ENCODE assay signal across 8 cellular contexts in the genomic region with DNA sequence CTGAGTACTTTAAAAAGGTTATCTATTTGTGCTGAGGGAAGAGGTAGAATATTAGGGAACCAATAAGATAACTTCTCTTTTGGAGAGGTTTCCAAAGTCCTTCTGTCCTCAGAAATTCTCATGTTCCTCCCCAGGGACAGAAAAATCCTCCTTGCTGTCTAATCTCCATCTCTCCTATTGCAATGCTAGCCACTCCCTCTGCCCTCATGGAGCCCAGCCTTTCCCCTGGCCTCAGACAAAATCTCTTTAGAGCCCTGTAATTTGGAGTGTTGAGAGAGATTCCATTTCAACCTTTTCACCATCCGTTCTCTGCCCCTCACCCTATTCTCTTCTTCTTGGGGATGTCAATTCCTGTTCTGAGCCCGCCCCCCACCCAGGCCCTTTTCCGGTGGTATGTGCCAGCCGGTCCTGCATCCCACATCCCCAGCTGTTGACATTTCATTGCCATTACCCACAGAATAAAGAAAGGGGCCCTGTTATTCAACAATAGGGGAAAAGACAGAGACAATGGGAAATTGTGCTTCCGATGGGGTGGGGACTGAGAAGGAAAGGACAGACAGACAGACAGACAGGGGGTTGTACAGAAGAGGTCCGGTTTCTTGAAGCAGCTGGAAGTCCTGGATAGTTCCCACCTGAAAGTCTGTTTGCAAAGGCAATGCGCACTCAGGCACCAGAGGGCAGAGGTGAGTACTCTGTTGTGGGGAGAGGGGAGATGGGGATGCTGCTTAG. TPM values are rescaled to one million over a fixed set of nuclear protein-coding genes. Genes with fewer than 3 reads are reported as not detected.
DNase-seq lines count a peak whose midpoint lies in the region; ATAC-seq and TF ChIP-seq lines count a peak whose summit lies in the region.

Gene HAPLN2, plus strand, starts transcription at position 563 of the 729 bp plus-strand sequence. CDS start 4,076 bp downstream, outside the sequence.

- no peaks in the 10 kb centered on the region for H3K36me3 ChIP-seq in SK-N-SH (replicated peaks in 1 of 2; ENCODE audit: control insufficient read depth in 1 of 2, insufficient read depth in 2 of 2, low read length in 1 of 2)
- no peaks in the 10 kb centered on the region for H3K36me3 ChIP-seq in lower lobe of right lung

- peak; percentile 38 for TF ChIP-seq RAD21 in SK-N-SH (IDR thresholded peaks at IDR 0.05; ENCODE audit: low read length)

- peak; percentile 37 for TF ChIP-seq CTCF in AG09309 (IDR thresholded peaks at IDR 0.05; ENCODE audit: control insufficient read depth, insufficient read depth, low read depth, low read length, missing control alignments)
- TF ChIP-seq CTCF in GM12875 (IDR thresholded peaks at IDR 0.05; ENCODE audit: borderline replicate concordance, insufficient read depth, low read depth, low read length) = peak; percentile 56; the same call in 1 of the 2 replicates
- TF ChIP-seq CTCF in SK-N-SH (IDR thresholded peaks at IDR 0.05) = peak; percentile 55
- peak; percentile 43 for TF ChIP-seq CTCF in foreskin fibroblast (IDR thresholded peaks at IDR 0.05; ENCODE audit: low read depth, low read length)
- no peak for TF ChIP-seq CTCF in lower lobe of right lung (IDR thresholded peaks at IDR 0.05)

- ATAC-seq in HG02852 (IDR thresholded peaks at IDR 0.05; ENCODE audit: unreplicated experiment) (no peak), lower lobe of right lung (no peak), HG03378 (IDR thresholded peaks at IDR 0.05; ENCODE audit: unreplicated experiment) (no peak), GM21360 (IDR thresholded peaks at IDR 0.05; ENCODE audit: unreplicated experiment) (no peak)

- no peaks in the 10 kb centered on the region for H4K20me1 ChIP-seq in SK-N-SH (ENCODE audit: insufficient read depth)

- H3K9me3 ChIP-seq in SK-N-SH = no peaks in the 10 kb centered on the region
- H3K9me3 ChIP-seq in lower lobe of right lung = no peaks in the 10 kb centered on the region

- H3K9ac ChIP-seq in SK-N-SH = no peak within 1 kb of the TSS

- no peaks in the 10 kb centered on the region for H3K9me2 ChIP-seq in SK-N-SH

- H3K4me3 ChIP-seq in AG09309 (ENCODE audit: control insufficient read depth, low read depth, low read length) (no peak within 1 kb of the TSS), GM12875 (ENCODE audit: low read depth, low read length) (no peak within 1 kb of the TSS), SK-N-SH (ENCODE audit: low read depth in 2 of 2, low read length in 1 of 2) (no peak within 1 kb of the TSS), foreskin fibroblast (ENCODE audit: low read depth in 1 of 2, low read length in 2 of 2) (no peak within 1 kb of the TSS), lower lobe of right lung (no peak within 1 kb of the TSS)

- H3K4me1 ChIP-seq in SK-N-SH (ENCODE audit: control insufficient read depth in 1 of 2, insufficient read depth in 2 of 2, low read depth in 1 of 2, low read length in 1 of 2) = peaks cover 0 to 13% of the 10 kb centered on the region in 2 experiments; a peak in 3 of 4 replicates
- H3K4me1 ChIP-seq in lower lobe of right lung = peaks cover 19% of the 10 kb centered on the region

- H3K79me2 ChIP-seq in SK-N-SH (ENCODE audit: insufficient read depth) = no peaks in the 10 kb centered on the region

- POLR2A ChIA-PET in SK-N-SH (lab: Yijun Ruan, JAX) = interaction anchor here (1.3 kb wide), 1 partner anchor 37 kb away, joined by 3 read pairs; no protein-coding TSS in a partner anchor

- H2AFZ ChIP-seq in SK-N-SH (ENCODE audit: low read depth) = no peak within 1 kb of the TSS

- no peak within 1 kb of the TSS for H3K4me2 ChIP-seq in SK-N-SH

- intact Hi-C loops in lower lobe of right lung (cut with DNase I) = no loop called here

- H3K27ac ChIP-seq in SK-N-SH (ENCODE audit: low read depth in 2 of 2, low read length in 1 of 2) (no peak within 1 kb of the TSS), lower lobe of right lung (no peak within 1 kb of the TSS)

- CTCF ChIA-PET in SK-N-SH (lab: Yijun Ruan, JAX) = interaction anchor here (0.6 to 18.0 kb wide), 22 partner anchors 6 to 204 kb away, joined by 3 to 643 read pairs (median 5); partner anchors contain the start of genes GPATCH4, NAXE and NES

- peaks cover 24% of the 10 kb centered on the region for H3F3A ChIP-seq in SK-N-SH (replicated peaks; ENCODE audit: insufficient read depth)

- no peak for DNase-seq in AG09309 (ENCODE audit: low read depth)
- no peak for DNase-seq in SK-N-SH
- DNase-seq in foreskin fibroblast = peak in 1 of 2 donors; percentile 32
- DNase-seq in lower lobe of right lung = no peak

- WGBS in SK-N-SH (ENCODE audit: low lambda C conversion rate) = 30% methylated on average over 7 of the region's 7 CpGs

- peaks cover 14% of the 10 kb centered on the region for H3K27me3 ChIP-seq in SK-N-SH (ENCODE audit: insufficient read depth)
- H3K27me3 ChIP-seq in lower lobe of right lung (ENCODE audit: low read depth) = peaks cover 39% of the 10 kb centered on the region

- no peak for TF ChIP-seq EP300 in SK-N-SH (IDR thresholded peaks at IDR 0.05; ENCODE audit: borderline replicate concordance in 1 of 2, low read depth in 1 of 2, low read length in 1 of 2)

TF ChIP-seq in SK-N-SH, 30 proteins besides CTCF, POLR2A, EP300 and RAD21:
- no peak for TF ChIP-seq GATA2 (CRISPR knock-in tag; IDR thresholded peaks at IDR 0.05)
- peak; percentile 38; the same call in 1 of the 2 replicates for TF ChIP-seq SMC3 (IDR thresholded peaks at IDR 0.05; ENCODE audit: low read depth, low read length)
- TF ChIP-seq, protein P1, sequence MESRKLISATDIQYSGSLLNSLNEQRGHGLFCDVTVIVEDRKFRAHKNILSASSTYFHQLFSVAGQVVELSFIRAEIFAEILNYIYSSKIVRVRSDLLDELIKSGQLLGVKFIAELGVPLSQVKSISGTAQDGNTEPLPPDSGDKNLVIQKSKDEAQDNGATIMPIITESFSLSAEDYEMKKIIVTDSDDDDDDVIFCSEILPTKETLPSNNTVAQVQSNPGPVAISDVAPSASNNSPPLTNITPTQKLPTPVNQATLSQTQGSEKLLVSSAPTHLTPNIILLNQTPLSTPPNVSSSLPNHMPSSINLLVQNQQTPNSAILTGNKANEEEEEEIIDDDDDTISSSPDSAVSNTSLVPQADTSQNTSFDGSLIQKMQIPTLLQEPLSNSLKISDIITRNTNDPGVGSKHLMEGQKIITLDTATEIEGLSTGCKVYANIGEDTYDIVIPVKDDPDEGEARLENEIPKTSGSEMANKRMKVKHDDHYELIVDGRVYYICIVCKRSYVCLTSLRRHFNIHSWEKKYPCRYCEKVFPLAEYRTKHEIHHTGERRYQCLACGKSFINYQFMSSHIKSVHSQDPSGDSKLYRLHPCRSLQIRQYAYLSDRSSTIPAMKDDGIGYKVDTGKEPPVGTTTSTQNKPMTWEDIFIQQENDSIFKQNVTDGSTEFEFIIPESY (IDR thresholded peaks at IDR 0.05; ENCODE audit: borderline replicate concordance, low read depth) = no peak

RNA-seq across cellular contexts. Expression of gene HAPLN2, which starts in this region (rescaled TPM):
- polyA plus RNA-seq in SK-N-SH (2012; rRNA removed) = 0.10 and 0.20 TPM in 2 replicates
- polyA plus RNA-seq in SK-N-SH (2012; cell fraction: cytosol; rRNA removed) = not detected in 2 replicates
- polyA plus RNA-seq in SK-N-SH (2012; cell fraction: nucleus; rRNA removed) = 0.98 and 1.1 TPM in 2 replicates
- total RNA-seq in lower lobe of right lung = 0.21 TPM
